ENCODE assay signal across 8 cellular contexts in genomic region chrX:40109288-40110008, GRCh38. TPM values are rescaled to one million over a fixed set of nuclear protein-coding genes. Genes with fewer than 3 reads are reported as not detected.
DNase-seq lines count a peak whose midpoint lies in the region; TF ChIP-seq lines count a peak whose summit lies in the region.

No MANE protein-coding gene starts in this region.

- H3K4me3 Mint-ChIP-seq in CD4-positive, alpha-beta memory T cell: peak overlapping the region in 5 of 8 donors; percentile 41 to 72 (median 53)
- H3K4me3 Mint-ChIP-seq in HFFc6: 0 out of 2 replicates have a peak overlapping the region, but pooled peaks have one; percentile 57

- H3K79me2 ChIP-seq in osteoblast (ENCODE audit: insufficient read depth, low read length): no peaks in the 10 kb centered on the region

- peaks cover 0 to 1% of the 10 kb centered on the region in 2 donors for H3K36me3 Mint-ChIP-seq in CD4-positive, alpha-beta memory T cell
- H3K36me3 Mint-ChIP-seq in HFFc6 (ENCODE audit: low read depth): no peaks in the 10 kb centered on the region

- H3K4me1 ChIP-seq in CD4-positive, alpha-beta memory T cell (ENCODE audit: insufficient read depth, low read length): peaks cover 20% of the 10 kb centered on the region
- H3K4me1 ChIP-seq in osteoblast (ENCODE audit: insufficient read depth, low read length): peaks cover 12% of the 10 kb centered on the region

- POLR2A ChIA-PET in CD4-positive, alpha-beta memory T cell (lab: Charles Lee; ENCODE audit: partially characterized antibody): interaction anchor here (0.8 to 6.6 kb wide), 7 partner anchors 8 to 67 kb away, joined by 3 to 102 read pairs (median 6); partner anchors contain the start of gene BCOR

- intact Hi-C loops in CD4-positive, alpha-beta memory T cell (cut with micrococcal nuclease): loop anchor here (5.0 kb wide), 2 partner anchors 97 to 252 kb away; no protein-coding TSS in a partner anchor

- TF ChIP-seq CTCF in HFFc6 (IDR thresholded peaks at IDR 0.05) (no peak), fibroblast of the aortic adventitia (IDR thresholded peaks at IDR 0.05; ENCODE audit: insufficient read depth, low read length) (no peak), osteoblast (IDR thresholded peaks at IDR 0.05; ENCODE audit: extremely low read depth, low read depth, low read length) (no peak)

- no peaks in the 10 kb centered on the region for H3K27me3 Mint-ChIP-seq in CD4-positive, alpha-beta memory T cell
- H3K27me3 Mint-ChIP-seq in HFFc6 (ENCODE audit: insufficient read depth): no peaks in the 10 kb centered on the region

- no peaks in the 10 kb centered on the region for H4K20me1 ChIP-seq in osteoblast (ENCODE audit: insufficient read depth, low read length)

- no peak overlapping the region for H2AFZ ChIP-seq in osteoblast (ENCODE audit: low read length)

- DNase-seq in CD4-positive, alpha-beta memory T cell: no peak
- DNase-seq in HFFc6 (no peak), SW480 (ENCODE audit: low spot score) (peak; percentile 76), fibroblast of the aortic adventitia (ENCODE audit: low read depth) (peak; percentile 64), osteoblast (ENCODE audit: insufficient read length, low spot score, missing footprints) (peak; percentile 93), DMS153 treated with DMSO at 0.1 percent for 48 hours (lab: John Stamatoyannopoulos, UW; ENCODE audit: unreplicated experiment) (no peak), HuH-7.5 (ENCODE audit: low spot score) (no peak)
- no peak for DNase-seq in activated effector memory CD4-positive, alpha-beta T cell treated with Interleukin-2 at 50 U/mL for 16 hours

- peak overlapping the region in 2 of 7 donors; percentile 59 to 78 for H3K27ac Mint-ChIP-seq in CD4-positive, alpha-beta memory T cell
- no peak overlapping the region for H3K27ac Mint-ChIP-seq in HFFc6

- peaks cover 0 to 6% (median 0%) of the 10 kb centered on the region in 8 donors for H3K9me3 Mint-ChIP-seq in CD4-positive, alpha-beta memory T cell
- H3K9me3 Mint-ChIP-seq in HFFc6: no peaks in the 10 kb centered on the region

- peaks cover 3 to 17% (median 10%) of the 10 kb centered on the region in 4 donors for H3K4me1 Mint-ChIP-seq in CD4-positive, alpha-beta memory T cell
- peaks cover 16% of the 10 kb centered on the region for H3K4me1 Mint-ChIP-seq in HFFc6 (ENCODE audit: low read depth)

- no peaks in the 10 kb centered on the region for H3K9me3 ChIP-seq in CD4-positive, alpha-beta memory T cell (ENCODE audit: control insufficient read depth in 1 of 2, low read length in 2 of 2)
- H3K9me3 ChIP-seq in osteoblast (ENCODE audit: low read depth, low read length): no peaks in the 10 kb centered on the region

- CTCF ChIA-PET in CD4-positive, alpha-beta memory T cell (lab: Charles Lee; ENCODE audit: partially characterized antibody): interaction anchor here (0.9 kb wide), 1 partner anchor 10 kb away, joined by 3 read pairs; no protein-coding TSS in a partner anchor

- H3K27ac ChIP-seq in CD4-positive, alpha-beta memory T cell (ENCODE audit: low read depth, low read length): no peak overlapping the region
- peak overlapping the region; percentile 63 for H3K27ac ChIP-seq in osteoblast (ENCODE audit: low read depth, low read length)

- H3K4me2 ChIP-seq in osteoblast (ENCODE audit: insufficient read depth, low read length): peak overlapping the region; percentile 67

- peak overlapping the region in 1 of 2 donors; percentile 19 for H3K4me3 ChIP-seq in CD4-positive, alpha-beta memory T cell (ENCODE audit: low read length in 2 of 2)
- H3K4me3 ChIP-seq in fibroblast of the aortic adventitia (ENCODE audit: low read depth, low read length) (peak overlapping the region; percentile 61), osteoblast (ENCODE audit: insufficient read depth, low read length) (peak overlapping the region; percentile 71)

- no peaks in the 10 kb centered on the region for H3K36me3 ChIP-seq in CD4-positive, alpha-beta memory T cell (ENCODE audit: insufficient read depth, low read length)
- H3K36me3 ChIP-seq in osteoblast (ENCODE audit: insufficient read depth, low read length): no peaks in the 10 kb centered on the region

- no peaks in the 10 kb centered on the region for H3K27me3 ChIP-seq in CD4-positive, alpha-beta memory T cell (ENCODE audit: insufficient read depth, low read length)
- H3K27me3 ChIP-seq in osteoblast (ENCODE audit: insufficient read depth, low read length): peaks cover 26% of the 10 kb centered on the region

RNA-seq across cellular contexts. Expression of gene BCOR, which starts 11.7 kb away (rescaled TPM):
- total RNA-seq in CD4-positive, alpha-beta memory T cell: 10 to 100 TPM; 47.1 to 48.7 TPM
- 1 to 10 TPM; 1.9 to 7.0 TPM for polyA plus RNA-seq in CD4-positive, alpha-beta memory T cell
- 10 to 100 TPM; 15.0 to 20.3 (median 18.3) TPM for total RNA-seq in HFFc6 (2021; fragmentation: NEBNext Ultra II Directional; extraction: Animal tissue kit (Norgen Biotek cat#: 25700))
- total RNA-seq in fibroblast of the aortic adventitia (ENCODE audit: low replicate concordance) (8.2 and 12.7 TPM in 2 replicates), osteoblast (14.7 and 14.8 TPM in 2 replicates)

Comparison
In these comparisons a context has a peak if more than half of its experiments do, and no peak if none do; other contexts are left out.
1. DNase-seq: peak in SW480 (single experiment), fibroblast of the aortic adventitia (single experiment) and osteoblast (single experiment); none in CD4-positive, alpha-beta memory T cell (0 of 5), HFFc6 (single experiment), DMS153 treated with DMSO at 0.1 percent for 48 hours (single experiment), HuH-7.5 (single experiment) and activated effector memory CD4-positive, alpha-beta T cell treated with Interleukin-2 at 50 U/mL for 16 hours (single experiment).